In the genomic region with DNA sequence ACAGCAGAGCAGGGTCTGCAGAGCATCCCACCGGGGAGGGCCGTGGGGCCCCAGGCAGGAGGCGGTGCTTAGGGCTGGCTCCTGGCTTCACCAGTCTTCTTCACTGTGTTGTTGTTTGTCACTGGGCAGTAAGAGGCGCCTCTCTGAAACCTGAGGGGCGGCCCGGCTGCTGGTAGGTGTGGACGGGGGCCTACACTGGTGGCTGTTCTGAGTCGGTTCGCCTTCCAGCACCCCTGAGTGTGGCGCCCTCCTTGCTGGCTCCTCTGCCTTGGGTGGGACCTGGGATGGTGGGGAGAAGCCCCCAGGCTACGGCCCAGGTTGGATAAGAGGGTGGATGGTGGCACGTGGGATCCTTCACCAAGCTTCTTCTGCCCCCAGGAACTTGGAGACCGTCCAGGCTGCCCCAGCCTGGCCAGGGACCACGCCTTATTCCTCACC, we compare ENCODE assay signal across 1 cellular context.
TF ChIP-seq lines count a peak whose summit lies in the region.

No MANE protein-coding gene starts in this region.

TF ChIP-seq in H1, 55 proteins besides CTCF, POLR2A, EP300 and RAD21 (continued from another document):
- TF ChIP-seq SIX5 (IDR thresholded peaks at IDR 0.05; ENCODE audit: low read depth, low read length) (no peak), ZNF274 (IDR thresholded peaks at IDR 0.05; ENCODE audit: borderline replicate concordance, extremely low read depth, low read length) (no peak), SP1 (IDR thresholded peaks at IDR 0.05; ENCODE audit: low read depth, low read length) (no peak), BRCA1 (IDR thresholded peaks at IDR 0.05; ENCODE audit: low read depth, low read length) (no peak), ASH2L (IDR thresholded peaks at IDR 0.05; ENCODE audit: low read length) (no peak), SP4 (IDR thresholded peaks at IDR 0.05; ENCODE audit: low read length) (no peak), NRF1 (IDR thresholded peaks at IDR 0.05; ENCODE audit: low read depth, low read length) (no peak), CHD2 (IDR thresholded peaks at IDR 0.05; ENCODE audit: low read length) (no peak), NANOG (IDR thresholded peaks at IDR 0.05; ENCODE audit: insufficient read depth, low read depth, low read length, poor library complexity, severe bottlenecking) (no peak)
